In the genomic region with DNA sequence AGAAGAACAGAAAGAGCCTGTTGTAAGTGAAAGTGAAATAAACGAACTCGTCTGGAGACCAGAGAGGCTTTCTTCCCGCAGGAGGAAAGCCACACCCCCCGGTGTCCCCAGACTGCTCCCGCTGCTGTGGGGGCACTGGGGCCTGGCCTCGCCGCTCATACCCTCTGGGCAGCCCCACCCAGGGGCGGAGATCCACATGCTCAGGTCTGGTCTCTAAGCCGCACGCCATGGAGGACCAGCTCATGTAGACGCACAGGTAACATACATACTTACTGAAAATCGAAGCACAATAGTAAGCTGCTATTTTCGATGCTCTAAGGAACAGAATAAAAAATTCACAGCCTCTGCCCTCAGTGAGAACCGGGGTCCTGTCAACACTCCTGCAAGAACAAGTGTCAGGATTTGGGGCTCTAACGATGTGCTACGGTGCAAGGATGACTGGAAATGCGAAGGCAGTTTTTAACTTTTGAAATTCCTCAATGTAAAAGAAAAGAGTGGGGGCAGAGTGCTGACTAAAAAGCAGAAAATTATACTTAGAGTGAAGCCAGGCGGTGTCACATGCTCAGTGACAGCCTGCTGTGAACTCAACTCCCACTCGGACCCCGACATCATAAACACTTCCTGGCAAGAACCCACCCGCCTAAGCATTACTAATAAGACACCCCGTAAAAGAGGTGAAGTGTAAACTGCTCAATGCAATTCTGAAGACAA, we compare ENCODE assay signal across 9 cellular contexts.
DNase-seq lines count a peak whose midpoint lies in the region; ATAC-seq and TF ChIP-seq lines count a peak whose summit lies in the region.
"Had no signal": no experiment of that assay in that cellular context is flagged by ENCODE, and none has a peak within 500 bp of the region (broad histone marks: within the 10 kb centered on the region; RNA-seq: fewer than 3 reads in every experiment).

No MANE protein-coding gene starts in this region.

- no peak for TF ChIP-seq CTCF in GM12875 (IDR thresholded peaks at IDR 0.05; ENCODE audit: borderline replicate concordance, insufficient read depth, low read depth, low read length)

- DNase-seq in RPMI7951 (ENCODE audit: low read depth) = peak; percentile 35
- DNase-seq in activated gamma-delta T cell treated with anti-CD3 and anti-CD28 coated beads, Interleukin-2, amount 50 U/mL, for 16 hours (ENCODE audit: low read depth) = peak; percentile 33
- DNase-seq in stimulated activated CD4-positive, alpha-beta T cell treated with anti-CD3 and anti-CD28 coated beads, Interleukin-2, amount 100 ng/mL, for 24 hours = peak; percentile 74 to 82
- DNase-seq in DMS 273 (lab: John Stamatoyannopoulos, UW; ENCODE audit: unreplicated experiment) = no peak

- ATAC-seq in GM21515 (IDR thresholded peaks at IDR 0.05; ENCODE audit: unreplicated experiment) (no peak), GM19452 (IDR thresholded peaks at IDR 0.05; ENCODE audit: unreplicated experiment) (no peak), HG03442 (IDR thresholded peaks at IDR 0.05; ENCODE audit: unreplicated experiment) (no peak)

- H3K4me3 ChIP-seq in GM12875 (ENCODE audit: low read depth, low read length) = peak overlapping the region; percentile 44
- H3K4me3 ChIP-seq: coronary artery had no signal
